ENCODE assay signal across 8 cellular contexts in genomic region chr9:107283621-107284616, GRCh38. TPM values are rescaled to one million over a fixed set of nuclear protein-coding genes. Genes with fewer than 3 reads are reported as not detected.
A peak's percentile ranks its signal among the peaks of the same experiment; 100 is the strongest.
DNase-seq lines count a peak whose midpoint lies in the region; ATAC-seq, FAIRE-seq and TF ChIP-seq lines count a peak whose summit lies in the region.

No MANE protein-coding gene starts in this region.

- H4K20me1 ChIP-seq in PC-9 (ENCODE audit: insufficient read depth) = peaks cover 47% of the 10 kb centered on the region

- peaks cover 7% of the 10 kb centered on the region; the same call in 1 of the 2 replicates for H3K36me3 ChIP-seq in PC-9 (ENCODE audit: low read depth)

- H3F3A ChIP-seq in PC-9 (ENCODE audit: insufficient read depth, low read depth) = peaks cover 26% of the 10 kb centered on the region

- H3K27ac ChIP-seq in PC-9 = peak overlapping the region; percentile 88

- ATAC-seq in GM21390 (IDR thresholded peaks at IDR 0.05; ENCODE audit: unreplicated experiment) = peak; percentile 46
- ATAC-seq in natural killer cell treated with Interleukin-12 subunit alpha and Interleukin-12 subunit beta and Interleukin-15 and Interleukin-18, amount 100 ng/mL, for 72 hours = peak; percentile 48 to 55
- peak; percentile 47 for ATAC-seq in stimulated activated naive CD8-positive, alpha-beta T cell treated with anti-CD3 and anti-CD28 coated beads, Interleukin-15, Interleukin-2, amounts not matched to agents 100 U/mL and 50 U/mL, for 24 hours

- CTCF ChIA-PET in PC-9 (lab: Charles Lee) = interaction anchor here (0.6 kb wide), 1 partner anchor 57 kb away, joined by 6 read pairs; no protein-coding TSS in a partner anchor

- peak overlapping the region; percentile 89 for H3K4me2 ChIP-seq in PC-9

- no peaks in the 10 kb centered on the region for H3K27me3 Mint-ChIP-seq in natural killer cell treated with Interleukin-12 subunit alpha and Interleukin-12 subunit beta and Interleukin-15 and Interleukin-18, amount 100 ng/mL, for 72 hours

- no peaks in the 10 kb centered on the region for H3K36me3 Mint-ChIP-seq in natural killer cell treated with Interleukin-12 subunit alpha and Interleukin-12 subunit beta and Interleukin-15 and Interleukin-18, amount 100 ng/mL, for 72 hours

- peak; percentile 55 for FAIRE-seq in HTR-8/SVneo (lab: Jason Lieb, UNC)

- H3K9me2 ChIP-seq in PC-9 (ENCODE audit: insufficient read depth) = no peaks in the 10 kb centered on the region

- H3K4me3 ChIP-seq in PC-9 = peak overlapping the region; percentile 77

- TF ChIP-seq CTCF in PC-9 (conservative IDR thresholded peaks at IDR 0.05) = no peak

- POLR2A ChIA-PET in PC-9 (lab: Charles Lee; ENCODE audit: unreplicated experiment) = interaction anchor here (0.6 to 1.0 kb wide), 5 partner anchors 18 to 1812 kb away, joined by 3 to 11 read pairs (median 4); no protein-coding TSS in a partner anchor

- H3K9me3 Mint-ChIP-seq in natural killer cell treated with Interleukin-12 subunit alpha and Interleukin-12 subunit beta and Interleukin-15 and Interleukin-18, amount 100 ng/mL, for 72 hours = no peaks in the 10 kb centered on the region

- H3K27ac Mint-ChIP-seq in natural killer cell treated with Interleukin-12 subunit alpha and Interleukin-12 subunit beta and Interleukin-15 and Interleukin-18, amount 100 ng/mL, for 72 hours = peak overlapping the region; percentile 78 to 90

- peak; percentile 68 for DNase-seq in D341Med (ENCODE audit: low spot score)
- peak; percentile 60 for DNase-seq in HTR-8/SVneo (ENCODE audit: insufficient read length, low spot score)
- peak; percentile 89 to 92 for DNase-seq in PC-9
- peak; percentile 8 to 36 for DNase-seq in activated T-helper 1 cell treated with anti-CD3 and anti-CD28 coated beads, Interleukin-2, amount 50 U/mL, for 16 hours (ENCODE audit: low read depth in 1 of 2, low spot score in 1 of 2)
- DNase-seq in fibroblast of peridontal ligament (ENCODE audit: extremely low read depth) = peak; percentile 47
- DNase-seq in natural killer cell treated with Interleukin-12 subunit alpha and Interleukin-12 subunit beta and Interleukin-15 and Interleukin-18, amount 100 ng/mL, for 72 hours (ENCODE audit: low spot score) = peak; percentile 71
- peak; percentile 77 for DNase-seq in stimulated activated naive CD8-positive, alpha-beta T cell treated with anti-CD3 and anti-CD28 coated beads, Interleukin-15, Interleukin-2, amounts not matched to agents 100 U/mL and 50 U/mL, for 24 hours

- no peaks in the 10 kb centered on the region for H3K9me3 ChIP-seq in PC-9 (ENCODE audit: insufficient read depth, low read depth)

- intact Hi-C loops in PC-9 (cut with micrococcal nuclease; ENCODE audit: unreplicated experiment) = loop anchor here (1.0 to 10.0 kb wide), 5 partner anchors 41 to 471 kb away; no protein-coding TSS in a partner anchor

- peaks cover 37 to 51% of the 10 kb centered on the region in 2 donors for H3K4me1 Mint-ChIP-seq in natural killer cell treated with Interleukin-12 subunit alpha and Interleukin-12 subunit beta and Interleukin-15 and Interleukin-18, amount 100 ng/mL, for 72 hours (ENCODE audit: low read depth in 2 of 2)

- peaks cover 67% of the 10 kb centered on the region for H3K4me1 ChIP-seq in PC-9 (replicated peaks; ENCODE audit: insufficient read depth)

- H3K27me3 ChIP-seq in PC-9 (ENCODE audit: insufficient read depth, low read depth) = no peaks in the 10 kb centered on the region

- H2AFZ ChIP-seq in PC-9 = no peak overlapping the region

- peaks cover 58% of the 10 kb centered on the region for H3K79me2 ChIP-seq in PC-9 (ENCODE audit: low read depth)

- BruUV-seq in PC-9 (replicated peaks; lab: Mats Ljungman, UMichigan) = TSS peak; percentile 44

- H3K4me3 Mint-ChIP-seq in natural killer cell treated with Interleukin-12 subunit alpha and Interleukin-12 subunit beta and Interleukin-15 and Interleukin-18, amount 100 ng/mL, for 72 hours = peak overlapping the region; percentile 94

RNA-seq across cellular contexts. Expression of gene RAD23B, which starts 0.8 kb away (rescaled TPM):
- 164 and 176 TPM in 2 replicates for total RNA-seq in PC-9 (2021)
- 10 to 100 TPM; 94.7 to 94.8 TPM for total RNA-seq in natural killer cell treated with Interleukin-12 subunit alpha and Interleukin-12 subunit beta and Interleukin-15 and Interleukin-18, amount 100 ng/mL, for 72 hours

Comparison
In these comparisons a context has a peak if more than half of its experiments do, and no peak if none do; other contexts are left out.
1. Peak in every context shown above with its lines: DNase-seq, ATAC-seq, H3K4me3 ChIP-seq and H3K27ac ChIP-seq.
2. DNase-seq: peak in every context shown above with its lines; median percentile 90 in PC-9; 77 in stimulated activated naive CD8-positive, alpha-beta T cell treated with anti-CD3 and anti-CD28 coated beads, Interleukin-15, Interleukin-2, amounts not matched to agents 100 U/mL and 50 U/mL, for 24 hours; 71 in natural killer cell treated with Interleukin-12 subunit alpha and Interleukin-12 subunit beta and Interleukin-15 and Interleukin-18, amount 100 ng/mL, for 72 hours; 68 in D341Med; 60 in HTR-8/SVneo; 47 in fibroblast of peridontal ligament; 22 in activated T-helper 1 cell treated with anti-CD3 and anti-CD28 coated beads, Interleukin-2, amount 50 U/mL, for 16 hours.